ENCODE assay signal across 16 cellular contexts in genomic region chr19:40144947-40145748, GRCh38. TPM values are rescaled to one million over a fixed set of nuclear protein-coding genes. Genes with fewer than 3 reads are reported as not detected.
DNase-seq lines count a peak whose midpoint lies in the region; ATAC-seq and TF ChIP-seq lines count a peak whose summit lies in the region.
"Had no signal": no experiment of that assay in that cellular context is flagged by ENCODE, and none has a peak within 500 bp of the region (broad histone marks: within the 10 kb centered on the region; RNA-seq: fewer than 3 reads in every experiment).

No MANE protein-coding gene starts in this region.

- no peaks in the 10 kb centered on the region for H3K9me3 Mint-ChIP-seq in CD8-positive, alpha-beta memory T cell
- H3K9me3 Mint-ChIP-seq in HFFc6 (no peaks in the 10 kb centered on the region), WTC11 (no peaks in the 10 kb centered on the region)
- H3K9me3 Mint-ChIP-seq in naive thymus-derived CD4-positive, alpha-beta T cell = no peaks in the 10 kb centered on the region
- H3K9me3 Mint-ChIP-seq: nephron had no signal

- H3K4me1 Mint-ChIP-seq in CD8-positive, alpha-beta memory T cell = peaks cover 43 to 62% (median 57%) of the 10 kb centered on the region in 3 donors
- H3K4me1 Mint-ChIP-seq in HFFc6 (ENCODE audit: low read depth) (peaks cover 33% of the 10 kb centered on the region), WTC11 (0 out of 2 replicates have a peak, but pooled peaks cover 5% of the 10 kb centered on the region)
- peaks cover 20 to 45% (median 37%) of the 10 kb centered on the region in 7 donors for H3K4me1 Mint-ChIP-seq in naive thymus-derived CD4-positive, alpha-beta T cell
- H3K4me1 Mint-ChIP-seq: nephron had no signal

- no peaks in the 10 kb centered on the region for H3K27me3 Mint-ChIP-seq in CD8-positive, alpha-beta memory T cell
- H3K27me3 Mint-ChIP-seq in HFFc6 (ENCODE audit: insufficient read depth) (peaks cover 2% of the 10 kb centered on the region; the same call in 1 of the 2 replicates), WTC11 (ENCODE audit: low read depth) (no peaks in the 10 kb centered on the region; the same call in 1 of the 2 replicates)
- no peaks in the 10 kb centered on the region for H3K27me3 Mint-ChIP-seq in naive thymus-derived CD4-positive, alpha-beta T cell

- CTCF ChIA-PET in CD8-positive, alpha-beta memory T cell (lab: Charles Lee) = interaction anchor here (2.2 to 3.3 kb wide), 2 partner anchors 20 to 175 kb away, joined by 7 to 9 read pairs; partner anchors contain the start of gene PSMC4
- CTCF ChIA-PET in WTC11 (lab: Charles Lee) = interaction anchor here (1.2 to 2.4 kb wide), 2 partner anchors 10 to 20 kb away, joined by 3 to 18 read pairs; no protein-coding TSS in a partner anchor
- CTCF ChIA-PET in naive thymus-derived CD4-positive, alpha-beta T cell (lab: Charles Lee) = interaction anchor here (0.6 kb wide), 2 partner anchors 58 to 547 kb away, joined by 4 read pairs; no protein-coding TSS in a partner anchor

- WGBS in thyroid gland, 2 donors = 80 to 89% methylated on average over 4 to 5 of the region's 5 CpGs

- H3K9me3 ChIP-seq in CD8-positive, alpha-beta memory T cell (ENCODE audit: low read length) = no peaks in the 10 kb centered on the region
- H3K9me3 ChIP-seq in naive thymus-derived CD4-positive, alpha-beta T cell (ENCODE audit: control insufficient read depth in 2 of 3, low read length in 3 of 3) = no peaks in the 10 kb centered on the region
- no peaks in the 10 kb centered on the region for H3K9me3 ChIP-seq in thyroid gland
- H3K9me3 ChIP-seq: Caco-2, left ventricle myocardium inferior, tibial nerve had no signal

- TF ChIP-seq POLR2A in thyroid gland (IDR thresholded peaks at IDR 0.05) = no peak

- no peaks in the 10 kb centered on the region for H3K27me3 ChIP-seq in CD8-positive, alpha-beta memory T cell (ENCODE audit: insufficient read depth, low read length, poor library complexity, severe bottlenecking)
- H3K27me3 ChIP-seq in naive thymus-derived CD4-positive, alpha-beta T cell (ENCODE audit: control insufficient read depth in 2 of 2, insufficient read depth in 2 of 2, low read length in 2 of 2) = no peaks in the 10 kb centered on the region
- H3K27me3 ChIP-seq in thyroid gland = no peaks in the 10 kb centered on the region

- H3K36me3 ChIP-seq in CD8-positive, alpha-beta memory T cell (ENCODE audit: insufficient read depth, low read length) = no peaks in the 10 kb centered on the region
- no peaks in the 10 kb centered on the region for H3K36me3 ChIP-seq in naive thymus-derived CD4-positive, alpha-beta T cell (ENCODE audit: control insufficient read depth in 2 of 3, insufficient read depth in 3 of 3, low read length in 3 of 3)
- no peaks in the 10 kb centered on the region for H3K36me3 ChIP-seq in thyroid gland
- H3K36me3 ChIP-seq: left ventricle myocardium inferior, tibial nerve had no signal

- peak; percentile 16; the same call in 1 of the 2 replicates for TF ChIP-seq CTCF in HFFc6 (IDR thresholded peaks at IDR 0.05)
- no peak for TF ChIP-seq CTCF in WTC11 (IDR thresholded peaks at IDR 0.05)
- TF ChIP-seq CTCF in thyroid gland (IDR thresholded peaks at IDR 0.05) = no peak

- no peaks in the 10 kb centered on the region for H3K36me3 Mint-ChIP-seq in CD8-positive, alpha-beta memory T cell
- no peaks in the 10 kb centered on the region for H3K36me3 Mint-ChIP-seq in HFFc6 (ENCODE audit: low read depth)
- H3K36me3 Mint-ChIP-seq in WTC11 = no peaks in the 10 kb centered on the region
- no peaks in the 10 kb centered on the region for H3K36me3 Mint-ChIP-seq in naive thymus-derived CD4-positive, alpha-beta T cell

- peaks cover 59% of the 10 kb centered on the region for H3K4me1 ChIP-seq in CD8-positive, alpha-beta memory T cell (ENCODE audit: insufficient read depth, low read length)
- peaks cover 28 to 44% of the 10 kb centered on the region in 2 donors for H3K4me1 ChIP-seq in naive thymus-derived CD4-positive, alpha-beta T cell (ENCODE audit: control insufficient read depth in 2 of 2, insufficient read depth in 2 of 2, low read length in 2 of 2)
- peaks cover 6 to 10% of the 10 kb centered on the region in 2 donors for H3K4me1 ChIP-seq in thyroid gland
- H3K4me1 ChIP-seq: Caco-2 had no signal

- H3K27ac ChIP-seq in CD8-positive, alpha-beta memory T cell (ENCODE audit: low read depth, low read length) = no peak overlapping the region
- H3K27ac ChIP-seq in naive thymus-derived CD4-positive, alpha-beta T cell (ENCODE audit: low read depth, low read length) = no peak overlapping the region
- H3K27ac ChIP-seq in thyroid gland = no peak overlapping the region
- H3K27ac ChIP-seq: left ventricle myocardium inferior, tibial nerve had no signal

- H3K4me3 Mint-ChIP-seq in CD8-positive, alpha-beta memory T cell = peak overlapping the region; percentile 30 to 90 (median 57)
- H3K4me3 Mint-ChIP-seq in HFFc6 (no peak overlapping the region), WTC11 (no peak overlapping the region)
- peak overlapping the region; percentile 22 to 80 (median 36) for H3K4me3 Mint-ChIP-seq in naive thymus-derived CD4-positive, alpha-beta T cell
- H3K4me3 Mint-ChIP-seq: nephron had no signal

- intact Hi-C loops in naive thymus-derived CD4-positive, alpha-beta T cell (cut with micrococcal nuclease) = loop anchor here (1.0 to 10.0 kb wide), 9 partner anchors 18 to 460 kb away; partner anchors contain the start of genes AKT2 (in 1 of the 2), LTBP4 (in 1 of the 2), MAP3K10 (in 1 of the 2) and SERTAD1 (in 1 of the 2)
- intact Hi-C loops in thyroid gland (cut with DNase I) = loop anchor here (10.0 kb wide), 1 partner anchor 490 kb away; no protein-coding TSS in a partner anchor

- H3K27ac Mint-ChIP-seq in CD8-positive, alpha-beta memory T cell = peak overlapping the region; percentile 78 to 97 (median 89)
- H3K27ac Mint-ChIP-seq in HFFc6 (no peak overlapping the region), WTC11 (no peak overlapping the region)
- peak overlapping the region in 8 of 9 donors; percentile 16 to 92 (median 82) for H3K27ac Mint-ChIP-seq in naive thymus-derived CD4-positive, alpha-beta T cell
- H3K27ac Mint-ChIP-seq: nephron had no signal

- POLR2A ChIA-PET in CD8-positive, alpha-beta memory T cell (lab: Charles Lee) = interaction anchor here (0.6 kb wide), 2 partner anchors 12 to 81 kb away, joined by 3 to 5 read pairs; no protein-coding TSS in a partner anchor
- POLR2A ChIA-PET in WTC11 (lab: Charles Lee) = no interaction called here
- POLR2A ChIA-PET in naive thymus-derived CD4-positive, alpha-beta T cell (lab: Charles Lee) = interaction anchor here (1.0 kb wide), 1 partner anchor 55 kb away, joined by 5 read pairs; the partner anchor contains the start of gene ZNF780A

- no peak for ATAC-seq in WTC11
- no peak for ATAC-seq in naive thymus-derived CD4-positive, alpha-beta T cell
- ATAC-seq: SK-N-SH treated with all-trans-retinoic acid at 6 μM for 48 hours had no signal

- peak overlapping the region; percentile 41 for H3K4me3 ChIP-seq in CD8-positive, alpha-beta memory T cell (ENCODE audit: low read length)
- no peak overlapping the region for H3K4me3 ChIP-seq in naive thymus-derived CD4-positive, alpha-beta T cell (ENCODE audit: low read length)
- H3K4me3 ChIP-seq in thyroid gland (replicated peaks in 1 of 3) = no peak overlapping the region
- H3K4me3 ChIP-seq: left ventricle myocardium inferior, tibial nerve had no signal

- no peak for DNase-seq in CD8-positive, alpha-beta memory T cell
- DNase-seq in HFFc6 = no peak
- no peak for DNase-seq in WTC11 (ENCODE audit: low spot score)
- no peak for DNase-seq in naive thymus-derived CD4-positive, alpha-beta T cell
- no peak for DNase-seq in cerebellar nuclear complex (lab: John Stamatoyannopoulos, UW)
- DNase-seq in NCI-H69 (lab: John Stamatoyannopoulos, UW) = no peak
- no peak for DNase-seq in thyroid gland
- DNase-seq: activated CD4-positive, CD25-positive, alpha-beta regulatory T cell; Caco-2; effector memory CD4-positive, alpha-beta T cell; foreskin fibroblast; GDM1; left ventricle myocardium inferior had no signal

TF ChIP-seq in WTC11, 78 proteins besides CTCF, POLR2A, EP300 and RAD21 (continues in another document):
- no peak for TF ChIP-seq NR1H2 (CRISPR knock-in tag; IDR thresholded peaks at IDR 0.05)

RNA-seq across cellular contexts. Expression of gene MAP3K10, which starts 46.1 kb away (rescaled TPM):
- 10 to 100 TPM; 13.9 to 15.4 TPM for total RNA-seq in CD8-positive, alpha-beta memory T cell
- 1.3 TPM for polyA plus RNA-seq in CD8-positive, alpha-beta memory T cell
- total RNA-seq in HFFc6 (2021; fragmentation: NEBNext Ultra II Directional; extraction: Animal tissue kit (Norgen Biotek cat#: 25700)) = 10 to 100 TPM; 10.7 to 14.9 (median 11.3) TPM
- total RNA-seq in WTC11 (2021) = 23.5 to 25.5 TPM (median 24.4 TPM) in 3 replicates
- 10 to 100 TPM; 22.3 to 31.5 (median 27.0) TPM for total RNA-seq in naive thymus-derived CD4-positive, alpha-beta T cell
- polyA plus RNA-seq in naive thymus-derived CD4-positive, alpha-beta T cell = under 1 TPM; 0.09 to 0.52 TPM
- 10 to 100 TPM in 3 of 4 donors, 1 to 10 TPM in 1; 9.1 to 19.6 (median 15.9) TPM for total RNA-seq in thyroid gland

RNA-seq across cellular contexts. Expression of gene ZNF780A, which starts 54.4 kb away (rescaled TPM):
- total RNA-seq in CD8-positive, alpha-beta memory T cell = 10 to 100 TPM; 18.9 to 19.5 TPM
- polyA plus RNA-seq in CD8-positive, alpha-beta memory T cell = 23.2 TPM
- 10 to 100 TPM; 10.1 to 13.2 (median 11.3) TPM for total RNA-seq in HFFc6 (2021; fragmentation: NEBNext Ultra II Directional; extraction: Animal tissue kit (Norgen Biotek cat#: 25700))
- total RNA-seq in WTC11 (2021) (14.5 to 20.5 TPM (median 15.9 TPM) in 3 replicates), thyroid gland (10 to 100 TPM; 26.8 to 60.1 (median 33.8) TPM)
- total RNA-seq in naive thymus-derived CD4-positive, alpha-beta T cell = 10 to 100 TPM; 13.9 to 49.5 (median 22.1) TPM
- 10 to 100 TPM; 18.4 to 21.2 TPM for polyA plus RNA-seq in naive thymus-derived CD4-positive, alpha-beta T cell

Comparison
In these comparisons a context has a peak if more than half of its experiments do, and no peak if none do; other contexts are left out.
1. H3K27ac Mint-ChIP-seq: peak in CD8-positive, alpha-beta memory T cell (8 of 8) and naive thymus-derived CD4-positive, alpha-beta T cell (8 of 9); none in HFFc6 (single experiment) and WTC11 (single experiment).
2. H3K4me3 Mint-ChIP-seq: peak in CD8-positive, alpha-beta memory T cell (7 of 7) and naive thymus-derived CD4-positive, alpha-beta T cell (10 of 10); none in HFFc6 (single experiment) and WTC11 (single experiment).